Comparison of ENCODE assay signal across 8 cellular contexts in genomic region chr15:89129123-89129815, GRCh38. TPM values are rescaled to one million over a fixed set of nuclear protein-coding genes. Genes with fewer than 3 reads are reported as not detected.
DNase-seq lines count a peak whose midpoint lies in the region; ATAC-seq and TF ChIP-seq lines count a peak whose summit lies in the region.

No MANE protein-coding gene starts in this region.

- H3K36me3 ChIP-seq in Karpas-422 (ENCODE audit: insufficient read depth, low read length) (no peaks in the 10 kb centered on the region; the same call in 1 of the 2 replicates), thyroid gland (no peaks in the 10 kb centered on the region)

- H3K4me1 ChIP-seq in Karpas-422 (ENCODE audit: low read length) (peaks cover 9% of the 10 kb centered on the region), thyroid gland (peaks cover 0 to 14% of the 10 kb centered on the region in 2 donors)

- H4K20me1 ChIP-seq in Karpas-422 (ENCODE audit: insufficient read depth, low read depth, low read length): no peaks in the 10 kb centered on the region

- WGBS in thyroid gland, 2 donors: 43% methylated on average over 3 of the region's 3 CpGs

- H3K4me2 ChIP-seq in Karpas-422 (ENCODE audit: low read depth, low read length, poor library complexity, severe bottlenecking): peak overlapping the region; percentile 35

- TF ChIP-seq POLR2A in thyroid gland (IDR thresholded peaks at IDR 0.05): no peak

- H3K9ac ChIP-seq in Karpas-422 (ENCODE audit: low read length): no peak overlapping the region

- TF ChIP-seq CTCF in GM10248 (IDR thresholded peaks at IDR 0.05; ENCODE audit: control extremely low read depth, extremely low read depth, low read depth, missing control alignments) (peak; percentile 65), thyroid gland (IDR thresholded peaks at IDR 0.05) (peak in 5 of 6 experiments; percentile 26 to 70 (median 39))

- H3K27me3 ChIP-seq in Karpas-422 (ENCODE audit: low read length): no peaks in the 10 kb centered on the region
- H3K27me3 ChIP-seq in thyroid gland: no peaks in the 10 kb centered on the region

- H3K9me2 ChIP-seq in Karpas-422 (replicated peaks; ENCODE audit: insufficient read depth, low read length): no peaks in the 10 kb centered on the region

- 0 out of 2 replicates have a peak, but pooled peaks cover 3% of the 10 kb centered on the region for H3K79me2 ChIP-seq in Karpas-422 (ENCODE audit: low read length)

- peak; percentile 56 to 59 for ATAC-seq in activated CD4-positive, CD25-positive, alpha-beta regulatory T cell treated with anti-CD3 and anti-CD28 coated beads, Interleukin-2, amount 50 U/mL, for 24 hours
- ATAC-seq in GM18519 (IDR thresholded peaks at IDR 0.05; ENCODE audit: low FRiP score, unreplicated experiment) (no peak), HG03045 (IDR thresholded peaks at IDR 0.05; ENCODE audit: unreplicated experiment) (no peak)

- peak; percentile 62 for DNase-seq in GM10248 (ENCODE audit: extremely low spot score)
- DNase-seq in Karpas-422: peak; percentile 84
- peak; percentile 68 for DNase-seq in dermis blood vessel endothelial cell
- DNase-seq in myocyte (ENCODE audit: low read depth): peak; percentile 39
- DNase-seq in thyroid gland: peak; percentile 36 to 48

- no peak overlapping the region for H2AFZ ChIP-seq in Karpas-422 (ENCODE audit: low read length)

- H3K4me3 ChIP-seq in Karpas-422 (ENCODE audit: low read length): no peak overlapping the region
- no peak overlapping the region for H3K4me3 ChIP-seq in thyroid gland (replicated peaks in 1 of 3)

- H3K9me3 ChIP-seq in Karpas-422 (ENCODE audit: low read length): no peaks in the 10 kb centered on the region
- H3K9me3 ChIP-seq in thyroid gland: no peaks in the 10 kb centered on the region

- POLR2A ChIA-PET in GM10248 (lab: Yijun Ruan, JAX): no interaction called here

- intact Hi-C loops in thyroid gland (cut with DNase I): no loop called here

- CTCF ChIA-PET in GM10248 (lab: Yijun Ruan, JAX): interaction anchor here (0.6 to 10.4 kb wide), 25 partner anchors 9 to 224 kb away, joined by 3 to 123 read pairs (median 6); partner anchors contain the start of gene ABHD2

- H3K27ac ChIP-seq in Karpas-422 (ENCODE audit: low read length) (0 out of 2 replicates have a peak overlapping the region, but pooled peaks have one; percentile 1), thyroid gland (no peak overlapping the region)

RNA-seq across cellular contexts. Expression of gene ABHD2, which starts 41.0 kb away (rescaled TPM):
- total RNA-seq in Karpas-422 (2014; rRNA removed; shearing (Covaris generic); ENCODE audit: low replicate concordance): 28.3 and 43.6 TPM in 2 replicates
- 51.7 and 75.6 TPM in 2 replicates for total RNA-seq in dermis blood vessel endothelial cell
- total RNA-seq in myocyte: 61.1 and 78.2 TPM in 2 replicates
- 61.4 TPM for polyA plus RNA-seq in myocyte (2012)
- total RNA-seq in thyroid gland: 10 to 100 TPM; 52.0 to 74.4 (median 66.2) TPM

Comparison
In these comparisons a context has a peak if more than half of its experiments do, and no peak if none do; other contexts are left out.
1. ATAC-seq: peak in activated CD4-positive, CD25-positive, alpha-beta regulatory T cell treated with anti-CD3 and anti-CD28 coated beads, Interleukin-2, amount 50 U/mL, for 24 hours (2 of 2); none in GM18519 (single experiment) and HG03045 (single experiment).
2. Peak in every context shown above with its lines, with median percentiles within 50 percentile points of each other: DNase-seq.